In the genomic region with DNA sequence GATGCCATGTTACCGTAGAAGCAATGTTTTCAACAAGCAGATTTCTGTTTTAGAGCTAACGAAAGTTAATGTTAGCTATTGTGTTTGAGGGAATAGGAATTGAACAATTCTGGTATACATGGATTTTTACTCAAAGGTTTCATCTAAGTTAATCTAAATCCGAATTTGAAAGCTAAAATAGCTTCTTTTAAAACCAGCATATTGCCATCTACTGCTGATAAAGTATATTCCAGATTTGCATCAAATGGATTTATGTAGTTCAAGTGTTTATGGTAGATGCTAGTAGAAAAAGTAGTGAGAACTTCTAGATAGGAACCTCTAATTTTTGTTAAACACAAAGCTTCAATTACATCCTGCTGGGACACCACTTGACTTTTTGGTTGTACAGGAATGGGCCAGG, we compare ENCODE assay signal across 17 cellular contexts.
DNase-seq lines count a peak whose midpoint lies in the region; ATAC-seq and TF ChIP-seq lines count a peak whose summit lies in the region.
"Had no signal": no experiment of that assay in that cellular context is flagged by ENCODE, and none has a peak within 500 bp of the region (broad histone marks: within the 10 kb centered on the region; RNA-seq: fewer than 3 reads in every experiment).

No MANE protein-coding gene starts in this region.

- no peaks in the 10 kb centered on the region for H3K36me3 ChIP-seq in vagina
- H3K36me3 ChIP-seq: Peyer's patch had no signal

- no peak overlapping the region for H3K27ac ChIP-seq in C4-2B
- no peak overlapping the region for H3K27ac ChIP-seq in foreskin keratinocyte
- no peak overlapping the region for H3K27ac ChIP-seq in vagina
- H3K27ac ChIP-seq: Peyer's patch had no signal

- no peaks in the 10 kb centered on the region for H3K9me3 ChIP-seq in vagina
- H3K9me3 ChIP-seq: Peyer's patch had no signal

- TF ChIP-seq POLR2A in vagina (IDR thresholded peaks at IDR 0.05) = no peak

- H3K4me1 ChIP-seq in foreskin keratinocyte (no peaks in the 10 kb centered on the region), vagina (no peaks in the 10 kb centered on the region)
- H3K4me1 ChIP-seq: Peyer's patch had no signal

- TF ChIP-seq CTCF in C4-2B (conservative IDR thresholded peaks at IDR 0.05) (peak; percentile 25), LNCaP clone FGC (IDR thresholded peaks at IDR 0.05; ENCODE audit: control insufficient read depth, extremely low read depth, insufficient read depth) (0 out of 2 replicates have a peak, but pooled peaks have one; percentile 26), foreskin keratinocyte (conservative IDR thresholded peaks at IDR 0.05) (peak; percentile 31), vagina (IDR thresholded peaks at IDR 0.05) (no peak)

- H3K27me3 ChIP-seq in foreskin keratinocyte (no peaks in the 10 kb centered on the region), vagina (no peaks in the 10 kb centered on the region)
- H3K27me3 ChIP-seq: Peyer's patch had no signal

- intact Hi-C loops in vagina (cut with DNase I) = no loop called here

- ATAC-seq in foreskin keratinocyte = no peak
- ATAC-seq in GM21360 (IDR thresholded peaks at IDR 0.05; ENCODE audit: unreplicated experiment) = no peak
- ATAC-seq: HepG2, T-cell had no signal

- no peak for DNase-seq in LNCaP clone FGC (ENCODE audit: low read depth)
- peak; percentile 18 for DNase-seq in RKO (ENCODE audit: low spot score)
- DNase-seq in foreskin keratinocyte = no peak
- DNase-seq in vagina (ENCODE audit: extremely low spot score in 2 of 2) = no peak
- no peak for DNase-seq in SHP77 (lab: John Stamatoyannopoulos, UW)
- no peak for DNase-seq in HuH-7.5 (ENCODE audit: low spot score)
- DNase-seq: DMS153, H9, NCI-H1417 treated with DMSO at 0.1 percent for 48 hours, NCI-H2081, NCI-H226, NCI-H526 treated with DMSO at 0.1 percent for 48 hours, Peyer's patch, T-cell had no signal

- H3K4me3 ChIP-seq in LNCaP clone FGC (ENCODE audit: low read depth, low read length) (no peak overlapping the region), vagina (no peak overlapping the region)
- H3K4me3 ChIP-seq: Peyer's patch had no signal

Comparison
In these comparisons a context has a peak if more than half of its experiments do, and no peak if none do; other contexts are left out.
1. CTCF ChIP-seq: peak in C4-2B (single experiment), LNCaP clone FGC (single experiment) and foreskin keratinocyte (single experiment); none in vagina (0 of 3).